25 cellular contexts compared by ENCODE assay signal in genomic region chr16:86430814-86431213, GRCh38.
A peak's percentile ranks its signal among the peaks of the same experiment; 100 is the strongest.
DNase-seq lines count a peak whose midpoint lies in the region; TF ChIP-seq lines count a peak whose summit lies in the region.
"Had no signal": no experiment of that assay in that cellular context is flagged by ENCODE, and none has a peak within 500 bp of the region (broad histone marks: within the 10 kb centered on the region; RNA-seq: fewer than 3 reads in every experiment).

No MANE protein-coding gene starts in this region.

- no peak overlapping the region for H2BK120ac ChIP-seq in mesenchymal stem cell (ENCODE audit: low read depth, low read length)

- H3K14ac ChIP-seq in mesenchymal stem cell (ENCODE audit: low read length in 2 of 2): peak overlapping the region in 1 of 2 experiments; percentile 1

- no peak for TF ChIP-seq POLR2A in sigmoid colon (IDR thresholded peaks at IDR 0.05)

- POLR2A ChIA-PET in AG04450 (lab: Yijun Ruan, JAX): no interaction called here

- peak overlapping the region in 1 of 2 experiments; percentile 17 for H2BK12ac ChIP-seq in mesenchymal stem cell (ENCODE audit: low read length in 2 of 2)

- intact Hi-C loops in sigmoid colon (cut with DNase I): no loop called here

- peak overlapping the region; percentile 41 for H4K91ac ChIP-seq in mesenchymal stem cell (ENCODE audit: low read length)

- no peak overlapping the region for H3K4me2 ChIP-seq in mesenchymal stem cell (ENCODE audit: low read length, poor library complexity, severe bottlenecking)

- H2AK5ac ChIP-seq in mesenchymal stem cell (ENCODE audit: low read length, severe bottlenecking): no peak overlapping the region

- H3K4me3 ChIP-seq in AG04450 (ENCODE audit: low read depth, low read length): no peak overlapping the region
- H3K4me3 ChIP-seq in mesenchymal stem cell (ENCODE audit: insufficient read depth in 1 of 2, low read depth in 1 of 2, low read length in 2 of 2): no peak overlapping the region
- no peak overlapping the region for H3K4me3 ChIP-seq in sigmoid colon
- H3K4me3 ChIP-seq in effector memory CD4-positive, alpha-beta T cell (ENCODE audit: insufficient read depth, low read depth, low read length, poor library complexity, severe bottlenecking): no peak overlapping the region
- H3K4me3 ChIP-seq: SK-N-MC had no signal

- TF ChIP-seq CTCF in AG04450 (IDR thresholded peaks at IDR 0.05; ENCODE audit: low read depth, low read length): no peak
- no peak for TF ChIP-seq CTCF in sigmoid colon (IDR thresholded peaks at IDR 0.05)

- H3K23ac ChIP-seq in mesenchymal stem cell (ENCODE audit: low read length in 2 of 2): no peak overlapping the region

- H2BK5ac ChIP-seq in mesenchymal stem cell (ENCODE audit: low read depth, low read length, poor library complexity, severe bottlenecking): no peak overlapping the region

- DNase-seq in AG04450 (ENCODE audit: low read depth, low spot score): no peak
- DNase-seq in amniotic epithelial cell (ENCODE audit: low read depth): peak; percentile 59
- DNase-seq in mesenchymal stem cell: peak; percentile 44
- no peak for DNase-seq in sigmoid colon
- no peak for DNase-seq in substantia nigra (lab: John Stamatoyannopoulos, UW)
- no peak for DNase-seq in retina
- DNase-seq in NCI-H1092 treated with DMSO at 0.1 percent for 48 hours (lab: John Stamatoyannopoulos, UW): no peak
- DNase-seq in effector memory CD4-positive, alpha-beta T cell: no peak
- DNase-seq: BE2C; CD4-positive, CD25-positive, alpha-beta regulatory T cell; COR-L47; DMS 273 treated with DMSO at 0.1 percent for 48 hours; DND-41; H9; MM.1S; NCI-H1105 treated with DMSO at 0.1 percent for 48 hours; NCI-H1694 treated with DMSO at 0.1 percent for 48 hours; NCI-H510A; NCI-H748 treated with DMSO at 0.1 percent for 48 hours; NK-92 treated with Interleukin-12 subunit alpha and Interleukin-12 subunit beta, amount 100 ng/mL, for 24 hours; OCI-M1; SHP77 had no signal

- WGBS in mesenchymal stem cell: 85% methylated on average over 4 of the region's 4 CpGs
- 74 to 82% methylated on average over 4 of the region's 4 CpGs for WGBS in sigmoid colon, 2 donors

- H3K27ac ChIP-seq in AG04450 (ENCODE audit: low read depth, low read length) (peak overlapping the region; percentile 21), mesenchymal stem cell (ENCODE audit: low read length, poor library complexity, severe bottlenecking) (no peak overlapping the region), sigmoid colon (peak overlapping the region; percentile 81 to 91 (median 87)), substantia nigra (ENCODE audit: low read depth, low read length, poor library complexity, severe bottlenecking) (no peak overlapping the region)
- no peak overlapping the region for H3K27ac ChIP-seq in effector memory CD4-positive, alpha-beta T cell (ENCODE audit: insufficient read depth, low read length, poor library complexity, severe bottlenecking)
- H3K27ac ChIP-seq: 22Rv1, HL-60, SK-N-MC had no signal

- CTCF ChIA-PET in AG04450 (lab: Charles Lee): no interaction called here

- no peak for TF ChIP-seq EP300 in sigmoid colon (IDR thresholded peaks at IDR 0.05)

- H4K8ac ChIP-seq in mesenchymal stem cell (ENCODE audit: low read length): peak overlapping the region; percentile 88

- no peak overlapping the region for H3K9ac ChIP-seq in mesenchymal stem cell (ENCODE audit: low read length)

- H3K4me1 ChIP-seq in mesenchymal stem cell (ENCODE audit: control insufficient read depth, insufficient read depth, low read depth, low read length) (no peaks in the 10 kb centered on the region), sigmoid colon (peaks cover 0 to 79% (median 77%) of the 10 kb centered on the region in 4 donors)
- no peaks in the 10 kb centered on the region for H3K4me1 ChIP-seq in effector memory CD4-positive, alpha-beta T cell (ENCODE audit: control insufficient read depth, insufficient read depth, low read length, poor library complexity, severe bottlenecking)
- H3K4me1 ChIP-seq: BE2C had no signal

- H3K36me3 ChIP-seq in mesenchymal stem cell (ENCODE audit: control insufficient read depth in 1 of 2, insufficient read depth in 2 of 2, low read depth in 1 of 2, low read length in 2 of 2): no peaks in the 10 kb centered on the region
- H3K36me3 ChIP-seq in sigmoid colon: no peaks in the 10 kb centered on the region
- H3K36me3 ChIP-seq in effector memory CD4-positive, alpha-beta T cell (ENCODE audit: control insufficient read depth, insufficient read depth, low read length): no peaks in the 10 kb centered on the region
- H3K36me3 ChIP-seq: BE2C had no signal

- peaks cover 3% of the 10 kb centered on the region for H3K27me3 ChIP-seq in AG04450 (ENCODE audit: control insufficient read depth, insufficient read depth, low read length)
- peaks cover 0 to 76% of the 10 kb centered on the region in 2 experiments for H3K27me3 ChIP-seq in mesenchymal stem cell (ENCODE audit: control insufficient read depth in 1 of 2, insufficient read depth in 1 of 2, low read length in 2 of 2)
- no peaks in the 10 kb centered on the region for H3K27me3 ChIP-seq in sigmoid colon
- no peaks in the 10 kb centered on the region for H3K27me3 ChIP-seq in effector memory CD4-positive, alpha-beta T cell (replicated peaks; ENCODE audit: control insufficient read depth, insufficient read depth, low read length, poor library complexity, severe bottlenecking)
- H3K27me3 ChIP-seq: BE2C had no signal

- H3K4ac ChIP-seq in mesenchymal stem cell (ENCODE audit: low read depth in 1 of 2, low read length in 2 of 2): peak overlapping the region in 1 of 2 experiments; percentile 1

- H2BK15ac ChIP-seq in mesenchymal stem cell (ENCODE audit: low read depth, poor library complexity, severe bottlenecking): no peak overlapping the region

- H3K9me3 ChIP-seq in AG04450 (ENCODE audit: control insufficient read depth, insufficient read depth, low read length) (no peaks in the 10 kb centered on the region; the same call in 1 of the 2 replicates), mesenchymal stem cell (ENCODE audit: control insufficient read depth, low read length) (no peaks in the 10 kb centered on the region), sigmoid colon (no peaks in the 10 kb centered on the region)
- no peaks in the 10 kb centered on the region for H3K9me3 ChIP-seq in effector memory CD4-positive, alpha-beta T cell (ENCODE audit: control insufficient read depth, low read length)
- H3K9me3 ChIP-seq: BE2C had no signal

- H2AFZ ChIP-seq in mesenchymal stem cell (ENCODE audit: low read depth, low read length): no peak overlapping the region

- no peaks in the 10 kb centered on the region for H3K79me1 ChIP-seq in mesenchymal stem cell (replicated peaks; ENCODE audit: low read length, poor library complexity, severe bottlenecking)

- peak overlapping the region in 1 of 2 experiments; percentile 16 for H3K18ac ChIP-seq in mesenchymal stem cell (ENCODE audit: low read depth in 1 of 2, low read length in 2 of 2)

Comparison
In these comparisons a context has a peak if more than half of its experiments do, and no peak if none do; other contexts are left out.
1. DNase-seq: peak in amniotic epithelial cell (single experiment) and mesenchymal stem cell (single experiment); none in AG04450 (single experiment), sigmoid colon (single experiment), substantia nigra (0 of 49), retina (single experiment), NCI-H1092 treated with DMSO at 0.1 percent for 48 hours (single experiment) and effector memory CD4-positive, alpha-beta T cell (0 of 3).
2. H3K27ac ChIP-seq: peak in AG04450 (single experiment) and sigmoid colon (4 of 4); none in mesenchymal stem cell (single experiment), substantia nigra (single experiment) and effector memory CD4-positive, alpha-beta T cell (single experiment).